ENCODE assay signal across 13 cellular contexts in the genomic region with DNA sequence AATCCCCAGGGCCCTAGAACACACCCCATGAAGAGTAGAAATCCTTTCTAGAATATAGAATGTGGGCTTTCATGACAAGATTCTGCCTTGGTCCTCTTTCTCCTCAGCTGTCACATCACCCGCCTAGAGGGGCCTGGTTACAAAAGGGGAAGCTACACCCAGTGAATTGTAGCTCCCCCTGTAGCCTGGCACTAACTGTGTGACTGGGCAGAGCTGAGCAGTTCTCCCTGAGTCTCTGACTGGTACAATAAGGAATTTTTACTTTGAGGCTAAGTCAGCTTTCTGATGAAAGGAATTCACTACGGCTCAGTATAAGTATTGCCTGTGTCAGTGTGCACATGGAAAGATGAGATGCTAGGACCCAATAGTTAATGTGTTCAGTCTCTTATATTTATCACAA. TPM values are rescaled to one million over a fixed set of nuclear protein-coding genes. Genes with fewer than 3 reads are reported as not detected.
DNase-seq lines count a peak whose midpoint lies in the region.
"Had no signal": no experiment of that assay in that cellular context is flagged by ENCODE, and none has a peak within 500 bp of the region (broad histone marks: within the 10 kb centered on the region; RNA-seq: fewer than 3 reads in every experiment).

No MANE protein-coding gene starts in this region.

- DNase-seq in Daoy (ENCODE audit: low read depth) = peak; percentile 8
- DNase-seq in M059J (ENCODE audit: low read depth) = peak; percentile 26
- peak; percentile 51 for DNase-seq in amniotic stem cell (lab: John Stamatoyannopoulos, UW)
- peak; percentile 50 for DNase-seq in kidney glomerular epithelial cell (lab: John Stamatoyannopoulos, UW)
- no peak for DNase-seq in NCI-H1417 (lab: John Stamatoyannopoulos, UW)
- DNase-seq in retina = no peak
- no peak for DNase-seq in stimulated activated CD4-positive, alpha-beta T cell treated with anti-CD3 and anti-CD28 coated beads, Interleukin-4, amount 100 ng/mL, for 4 hours
- no peak for DNase-seq in NK-92 treated with Interleukin-12 subunit alpha and Interleukin-12 subunit beta, amount 100 ng/mL, for 24 hours (lab: John Stamatoyannopoulos, UW)
- DNase-seq: activated naive CD4-positive, alpha-beta T cell treated with anti-CD3 and anti-CD28 coated beads, Interleukin-2, amount 10 ng/mL, durations not matched to agents 7 days and 5 days; CD4-positive, alpha-beta T cell; NCI-H1694; NCI-H69; SHP77 treated with DMSO at 0.1 percent for 48 hours had no signal

RNA-seq across cellular contexts. Expression of a gene that starts 28.7 kb away (rescaled TPM):
- 18.3 and 22.5 TPM in 2 replicates for total RNA-seq in Daoy (2014; rRNA removed; shearing (Covaris generic))
- 24.5 and 36.8 TPM in 2 replicates for total RNA-seq in M059J (2014; rRNA removed; shearing (Covaris generic))

Comparison
In these comparisons a context has a peak if more than half of its experiments do, and no peak if none do; other contexts are left out.
1. DNase-seq: peak in Daoy (single experiment), M059J (single experiment), amniotic stem cell (single experiment) and kidney glomerular epithelial cell (single experiment); none in NCI-H1417 (0 of 3), retina (single experiment), stimulated activated CD4-positive, alpha-beta T cell treated with anti-CD3 and anti-CD28 coated beads, Interleukin-4, amount 100 ng/mL, for 4 hours (0 of 2) and NK-92 treated with Interleukin-12 subunit alpha and Interleukin-12 subunit beta, amount 100 ng/mL, for 24 hours (single experiment).